In genomic region chr16:27242868-27243590, GRCh38 we compare ENCODE assay signal across 8 cellular contexts. TPM values are rescaled to one million over a fixed set of nuclear protein-coding genes. Genes with fewer than 3 reads are reported as not detected.
DNase-seq lines count a peak whose midpoint lies in the region; ATAC-seq and TF ChIP-seq lines count a peak whose summit lies in the region.

No MANE protein-coding gene starts in this region.

- H3K27ac ChIP-seq in ectodermal cell (ENCODE audit: insufficient read depth, low read depth, low read length, poor library complexity, severe bottlenecking) (peak overlapping the region; percentile 57), upper lobe of right lung (peak overlapping the region; percentile 83)

- H3K27me3 ChIP-seq in ectodermal cell (ENCODE audit: control insufficient read depth, insufficient read depth, low read length, poor library complexity, severe bottlenecking): no peaks in the 10 kb centered on the region
- no peaks in the 10 kb centered on the region for H3K27me3 ChIP-seq in upper lobe of right lung

- H3K9me3 ChIP-seq in ectodermal cell (ENCODE audit: control insufficient read depth, low read length) (no peaks in the 10 kb centered on the region), upper lobe of right lung (no peaks in the 10 kb centered on the region)

- H3K4me1 ChIP-seq in ectodermal cell (ENCODE audit: control insufficient read depth, insufficient read depth, low read length) (peaks cover 15% of the 10 kb centered on the region), upper lobe of right lung (peaks cover 57% of the 10 kb centered on the region)

- no peak overlapping the region for H3K4me3 ChIP-seq in ectodermal cell (ENCODE audit: insufficient read depth, low read depth, low read length)
- peak overlapping the region; percentile 22 for H3K4me3 ChIP-seq in upper lobe of right lung

- intact Hi-C loops in Right ventricle myocardium inferior (cut with DNase I) (loop anchor here (5.0 kb wide), 1 partner anchor 74 kb away; no protein-coding TSS in a partner anchor), cardiac septum (cut with DNase I) (no loop called here), upper lobe of right lung (cut with DNase I) (no loop called here)

- peak; percentile 57 for DNase-seq in Right ventricle myocardium inferior (ENCODE audit: missing footprints)
- DNase-seq in cardiac septum (ENCODE audit: low spot score): no peak
- peak; percentile 20 for DNase-seq in SW480 (ENCODE audit: low spot score)
- DNase-seq in mucosa of gallbladder (ENCODE audit: low spot score): peak; percentile 41
- DNase-seq in upper lobe of right lung: peak; percentile 77
- DNase-seq in HT-29 (ENCODE audit: low spot score): no peak
- DNase-seq in cerebellum (ENCODE audit: low spot score): no peak

- TF ChIP-seq CTCF in upper lobe of right lung (IDR thresholded peaks at IDR 0.05): no peak

- ATAC-seq in Right ventricle myocardium inferior (peak; percentile 60), upper lobe of right lung (peak; percentile 82)

- WGBS in ectodermal cell, 2 experiments: 53 to 55% methylated on average over 13 of the region's 13 CpGs

- H3K36me3 ChIP-seq in ectodermal cell (ENCODE audit: control insufficient read depth, insufficient read depth, low read length) (no peaks in the 10 kb centered on the region), upper lobe of right lung (no peaks in the 10 kb centered on the region)

RNA-seq across cellular contexts. Expression of gene NSMCE1, which starts 25.5 kb away (rescaled TPM):
- total RNA-seq in Right ventricle myocardium inferior (35.8 TPM), cardiac septum (27.2 TPM), mucosa of gallbladder (72.0 TPM), upper lobe of right lung (49.2 TPM), cerebellum (27.0 TPM)
- 53.3 TPM for polyA plus RNA-seq in ectodermal cell (2013, experiment 1 of 4)
- 56.2 TPM for polyA plus RNA-seq in ectodermal cell (2013, experiment 2 of 4)
- 51.2 TPM for polyA plus RNA-seq in ectodermal cell (2013, experiment 3 of 4)
- polyA plus RNA-seq in ectodermal cell (2013, experiment 4 of 4): 54.8 TPM
- total RNA-seq in HT-29 (2014; rRNA removed; shearing (Covaris generic)): 49.9 and 52.3 TPM in 2 replicates

RNA-seq across cellular contexts. Expression of gene KDM8, which starts 39.7 kb away (rescaled TPM):
- 3.5 TPM for total RNA-seq in Right ventricle myocardium inferior
- total RNA-seq in cardiac septum: 3.0 TPM
- 9.4 TPM for polyA plus RNA-seq in ectodermal cell (2013, experiment 1 of 4)
- polyA plus RNA-seq in ectodermal cell (2013, experiment 2 of 4): 10.5 TPM
- 8.8 TPM for polyA plus RNA-seq in ectodermal cell (2013, experiment 3 of 4)
- polyA plus RNA-seq in ectodermal cell (2013, experiment 4 of 4): 10.5 TPM
- total RNA-seq in mucosa of gallbladder: 14.8 TPM
- 6.1 TPM for total RNA-seq in upper lobe of right lung
- total RNA-seq in HT-29 (2014; rRNA removed; shearing (Covaris generic)): 3.9 and 6.0 TPM in 2 replicates
- 2.9 TPM for total RNA-seq in cerebellum

Comparison
In these comparisons a context has a peak if more than half of its experiments do, and no peak if none do; other contexts are left out.
1. DNase-seq: peak in Right ventricle myocardium inferior (single experiment), SW480 (single experiment), mucosa of gallbladder (single experiment) and upper lobe of right lung (single experiment); none in cardiac septum (single experiment), HT-29 (single experiment) and cerebellum (single experiment).